ENCODE assay signal across 39 cellular contexts in the genomic region with DNA sequence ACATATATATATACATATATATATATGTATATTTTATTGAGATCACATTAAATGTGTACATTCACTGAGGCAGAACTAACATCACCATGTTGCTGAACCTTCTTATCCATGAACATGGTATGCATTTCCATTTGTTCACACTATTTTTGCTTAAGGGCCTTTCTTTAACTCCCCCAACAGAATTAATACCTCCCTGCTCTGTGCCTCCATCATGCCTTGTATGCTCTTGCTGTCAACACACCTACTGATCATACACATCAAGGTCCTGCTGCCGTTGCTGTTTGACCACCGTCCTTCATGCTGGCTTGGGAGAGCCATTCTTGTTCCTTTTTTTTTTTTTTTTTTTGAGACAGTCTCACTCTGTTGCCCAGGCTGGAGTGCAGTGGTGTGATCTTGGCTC. TPM values are rescaled to one million over a fixed set of nuclear protein-coding genes. Genes with fewer than 3 reads are reported as not detected.
"Had no signal": no experiment of that assay in that cellular context is flagged by ENCODE, and none has a peak within 500 bp of the region (broad histone marks: within the 10 kb centered on the region; RNA-seq: fewer than 3 reads in every experiment).

No MANE protein-coding gene starts in this region.

- H3K9me3 ChIP-seq: MG63 had no signal

- DNase-seq: Kasumi-1, MG63, MM.1S, MV-4-11, NCI-H1048, NCI-H1092, NCI-H1092 treated with DMSO at 0.1 percent for 48 hours, NCI-H1105, NCI-H1105 treated with DMSO at 0.1 percent for 48 hours, NCI-H1417, NCI-H1417 treated with DMSO at 0.1 percent for 48 hours, NCI-H1436, NCI-H1436 treated with DMSO at 0.1 percent for 48 hours, NCI-H146, NCI-H1694, NCI-H1694 treated with DMSO at 0.1 percent for 48 hours, NCI-H187, NCI-H187 treated with DMSO at 0.1 percent for 48 hours, NCI-H1930, NCI-H2029, NCI-H2029 treated with DMSO at 0.1 percent for 48 hours, NCI-H2081, NCI-H2081 treated with DMSO at 0.1 percent for 48 hours, NCI-H2107, NCI-H2171, NCI-H2171 treated with DMSO at 0.1 percent for 48 hours, NCI-H2227 treated with DMSO at 0.1 percent for 48 hours, NCI-H226, NCI-H345, NCI-H446, NCI-H446 treated with DMSO at 0.1 percent for 48 hours, NCI-H510A, NCI-H510A treated with DMSO at 0.1 percent for 48 hours, NCI-H524, NCI-H524 treated with DMSO at 0.1 percent for 48 hours had no signal

- H3K27me3 ChIP-seq: MG63 had no signal

- H3K4me3 ChIP-seq: MG63 had no signal

- H3K36me3 ChIP-seq: MG63 had no signal

RNA-seq across cellular contexts. Expression of a gene that starts 50.4 kb away (rescaled TPM):
- total RNA-seq: LHCN-M2, M059J, MCF 10A, NCI-H460 had no signal
